In genomic region chr16:16265044-16265443, GRCh38 we compare ENCODE assay signal across 2 cellular contexts. TPM values are rescaled to one million over a fixed set of nuclear protein-coding genes. Genes with fewer than 3 reads are reported as not detected.
"Had no signal": no experiment of that assay in that cellular context is flagged by ENCODE, and none has a peak within 500 bp of the region (broad histone marks: within the 10 kb centered on the region; RNA-seq: fewer than 3 reads in every experiment).

No MANE protein-coding gene starts in this region.

RNA-seq across cellular contexts. Expression of gene ABCC6, which starts 41.8 kb away (rescaled TPM):
- total RNA-seq: HT1080, SJSA1 had no signal
